In genomic region chr21:34524671-34525601, GRCh38 we compare ENCODE assay signal across 10 cellular contexts. TPM values are rescaled to one million over a fixed set of nuclear protein-coding genes. Genes with fewer than 3 reads are reported as not detected.
DNase-seq lines count a peak whose midpoint lies in the region; ATAC-seq, FAIRE-seq and TF ChIP-seq lines count a peak whose summit lies in the region.
"Had no signal": no experiment of that assay in that cellular context is flagged by ENCODE, and none has a peak within 500 bp of the region (broad histone marks: within the 10 kb centered on the region; RNA-seq: fewer than 3 reads in every experiment).

No MANE protein-coding gene starts in this region.

- peaks cover 19% of the 10 kb centered on the region for H3K4me1 ChIP-seq in stomach smooth muscle (ENCODE audit: control insufficient read depth, insufficient read depth, low read length)

- FAIRE-seq in HTR-8/SVneo (lab: Jason Lieb, UNC): no peak

- no peaks in the 10 kb centered on the region for H3K9me3 ChIP-seq in stomach smooth muscle (ENCODE audit: control insufficient read depth in 2 of 2, low read length in 2 of 2)

- in situ Hi-C loops in brain microvascular endothelial cell (cut with HindIII; ENCODE audit: low pct_ligation_motif_present, low sequenced_read_pairs) (no loop called here), G401 (cut with HindIII; ENCODE audit: low sequenced_read_pairs) (no loop called here)

- H3K9ac ChIP-seq in stomach smooth muscle (ENCODE audit: low read length in 2 of 2): peak overlapping the region; percentile 37 to 99

- H3K4me3 ChIP-seq in brain microvascular endothelial cell (ENCODE audit: low read depth, low read length) (peak overlapping the region; percentile 60), stomach smooth muscle (ENCODE audit: low read length in 2 of 2) (peak overlapping the region; percentile 75 to 81)

- no peaks in the 10 kb centered on the region for H3K27me3 ChIP-seq in brain microvascular endothelial cell (replicated peaks)
- no peaks in the 10 kb centered on the region for H3K27me3 ChIP-seq in stomach smooth muscle (ENCODE audit: control insufficient read depth in 1 of 2, insufficient read depth in 2 of 2, low read length in 2 of 2)

- H3K36me3 ChIP-seq in brain microvascular endothelial cell (replicated peaks): peaks cover 28% of the 10 kb centered on the region
- H3K36me3 ChIP-seq in stomach smooth muscle (ENCODE audit: control insufficient read depth in 2 of 2, insufficient read depth in 2 of 2, low read length in 2 of 2): peaks cover 20 to 21% of the 10 kb centered on the region in 2 donors

- peak; percentile 32 for DNase-seq in HT1080 (ENCODE audit: low read depth)
- no peak for DNase-seq in brain microvascular endothelial cell
- DNase-seq in kidney tubule cell (ENCODE audit: low spot score): peak; percentile 63
- no peak for DNase-seq in G401 (ENCODE audit: low spot score)
- DNase-seq in HTR-8/SVneo (ENCODE audit: insufficient read length, low spot score): no peak
- no peak for DNase-seq in NCI-H2227 treated with DMSO at 0.1 percent for 48 hours (lab: John Stamatoyannopoulos, UW)
- DNase-seq: activated gamma-delta T cell had no signal

- no peak for TF ChIP-seq CTCF in brain microvascular endothelial cell (IDR thresholded peaks at IDR 0.05; ENCODE audit: low read depth, low read length, missing control alignments)

- no peak for ATAC-seq in GM21619 (IDR thresholded peaks at IDR 0.05; ENCODE audit: unreplicated experiment)

- H3K27ac ChIP-seq in brain microvascular endothelial cell (peak overlapping the region; percentile 91), stomach smooth muscle (ENCODE audit: low read length) (peak overlapping the region; percentile 49)

RNA-seq across cellular contexts. Expression of gene KCNE1, which starts 12.9 kb away (rescaled TPM):
- not detected in 2 replicates for total RNA-seq in HT1080 (2014; rRNA removed; shearing (Covaris generic))
- not detected in 2 replicates for polyA plus RNA-seq in HT1080 (2015; cell fraction: cytosol; rRNA removed)
- polyA plus RNA-seq in HT1080 (2015; cell fraction: nucleus; rRNA removed): 0.08 TPM in 1 of 2 replicates, not detected in the other
- total RNA-seq in G401 (2014; rRNA removed; shearing (Covaris generic)): 0.14 and 0.18 TPM in 2 replicates
- polyA plus RNA-seq: neural cell had no signal

Comparison
In these comparisons a context has a peak if more than half of its experiments do, and no peak if none do; other contexts are left out.
1. DNase-seq: peak in HT1080 (single experiment) and kidney tubule cell (single experiment); none in brain microvascular endothelial cell (single experiment), G401 (single experiment), HTR-8/SVneo (single experiment) and NCI-H2227 treated with DMSO at 0.1 percent for 48 hours (single experiment).